27 cellular contexts compared by ENCODE assay signal in genomic region chr4:15525080-15525479, GRCh38. TPM values are rescaled to one million over a fixed set of nuclear protein-coding genes. Genes with fewer than 3 reads are reported as not detected.
DNase-seq lines count a peak whose midpoint lies in the region; ATAC-seq, FAIRE-seq and TF ChIP-seq lines count a peak whose summit lies in the region.
"Had no signal": no experiment of that assay in that cellular context is flagged by ENCODE, and none has a peak within 500 bp of the region (broad histone marks: within the 10 kb centered on the region; RNA-seq: fewer than 3 reads in every experiment).

No MANE protein-coding gene starts in this region.

- H3K36me3 Mint-ChIP-seq in nephron progenitor cell (ENCODE audit: low read depth) = peaks cover 59% of the 10 kb centered on the region
- H3K36me3 Mint-ChIP-seq: memory B cell had no signal

- H3K27me3 ChIP-seq in mammary epithelial cell (ENCODE audit: insufficient read depth, low read length) (no peaks in the 10 kb centered on the region), lower lobe of right lung (ENCODE audit: low read depth) (no peaks in the 10 kb centered on the region), thyroid gland (no peaks in the 10 kb centered on the region)
- H3K27me3 ChIP-seq: sigmoid colon, testis had no signal

- no peaks in the 10 kb centered on the region for H4K20me1 ChIP-seq in mammary epithelial cell (ENCODE audit: insufficient read depth, low read length)

- dilution Hi-C loops in mammary epithelial cell (cut with HindIII; ENCODE audit: low sequenced_read_pairs) = no loop called here

- peak overlapping the region; percentile 89 for H3K27ac ChIP-seq in mammary epithelial cell (ENCODE audit: insufficient read depth, low read depth, low read length)
- no peak overlapping the region for H3K27ac ChIP-seq in lower lobe of right lung
- H3K27ac ChIP-seq in thyroid gland = no peak overlapping the region
- H3K27ac ChIP-seq: sigmoid colon, testis had no signal

- no peak overlapping the region for H3K9ac ChIP-seq in mammary epithelial cell (ENCODE audit: insufficient read depth, low read length)

- H3K36me3 ChIP-seq in mammary epithelial cell (ENCODE audit: insufficient read depth, low read length) = no peaks in the 10 kb centered on the region
- peaks cover 17% of the 10 kb centered on the region for H3K36me3 ChIP-seq in lower lobe of right lung
- H3K36me3 ChIP-seq in thyroid gland = no peaks in the 10 kb centered on the region

- H3K79me2 ChIP-seq in mammary epithelial cell (ENCODE audit: insufficient read depth, low read length) = no peaks in the 10 kb centered on the region

- H3K4me1 ChIP-seq in mammary epithelial cell (ENCODE audit: insufficient read depth, low read length) (peaks cover 13% of the 10 kb centered on the region), lower lobe of right lung (no peaks in the 10 kb centered on the region), thyroid gland (no peaks in the 10 kb centered on the region)
- H3K4me1 ChIP-seq: sigmoid colon, testis had no signal

- DNase-seq in SIG-M5 treated with dmso at 0.1 percent for 504 hours (lab: John Stamatoyannopoulos, UW; ENCODE audit: unreplicated experiment) (peak; percentile 31), SIG-M5 (lab: John Stamatoyannopoulos, UW) (no peak), mammary epithelial cell (peak; percentile 89), lower lobe of right lung (no peak), urothelium cell line (ENCODE audit: low spot score) (peak; percentile 12), thyroid gland (no peak), nephron progenitor cell (no peak)
- DNase-seq: activated CD4-positive, alpha-beta T cell treated with anti-CD3 and anti-CD28 coated beads for 36 hours; activated gamma-delta T cell treated with Interleukin-2 at 50 U/mL for 16 hours; CD4-positive, CD25-positive, alpha-beta regulatory T cell; cerebellar nuclear complex; DMS 273 treated with DMSO at 0.1 percent for 48 hours; Kasumi-1; kidney; NCI-H1092; NCI-H187 treated with DMSO at 0.1 percent for 48 hours; NCI-H226; NCI-H774; sigmoid colon; stimulated activated CD4-positive, alpha-beta T cell treated with anti-CD3 and anti-CD28 coated beads, Interleukin-15, amount 100 ng/mL, for 24 hours; stimulated activated naive CD4-positive, alpha-beta T cell treated with Interleukin-2 at 50 U/mL for 16 hours; testis had no signal

- intact Hi-C loops in mammary epithelial cell (cut with micrococcal nuclease) (loop anchor here (1.0 kb wide), 1 partner anchor 130 kb away; the partner anchor contains the start of gene FBXL5), lower lobe of right lung (cut with DNase I) (no loop called here), thyroid gland (cut with DNase I) (no loop called here)

- no peak overlapping the region for H3K4me3 Mint-ChIP-seq in nephron progenitor cell
- H3K4me3 Mint-ChIP-seq: activated CD4-positive, alpha-beta T cell treated with anti-CD3 and anti-CD28 coated beads for 36 hours; CD4-positive, CD25-positive, alpha-beta regulatory T cell; memory B cell had no signal

- H3K9me3 ChIP-seq in mammary epithelial cell (replicated peaks; ENCODE audit: insufficient read depth, low read length) (no peaks in the 10 kb centered on the region), lower lobe of right lung (no peaks in the 10 kb centered on the region), thyroid gland (no peaks in the 10 kb centered on the region)
- H3K9me3 ChIP-seq: sigmoid colon, testis had no signal

- H2AFZ ChIP-seq in mammary epithelial cell (ENCODE audit: low read depth, low read length) = peak overlapping the region; percentile 66

- H3K9me3 Mint-ChIP-seq in nephron progenitor cell = no peaks in the 10 kb centered on the region
- H3K9me3 Mint-ChIP-seq: CD4-positive, CD25-positive, alpha-beta regulatory T cell; memory B cell had no signal

- peak; percentile 74 to 82 for ATAC-seq in lower lobe of right lung
- no peak for ATAC-seq in HG02884 (IDR thresholded peaks at IDR 0.05; ENCODE audit: unreplicated experiment)
- ATAC-seq: activated CD4-positive, alpha-beta T cell treated with anti-CD3 and anti-CD28 coated beads for 36 hours had no signal

- peak overlapping the region; percentile 49 for H3K4me2 ChIP-seq in mammary epithelial cell (ENCODE audit: insufficient read depth, low read depth, low read length)

- FAIRE-seq in urothelium cell line (lab: Jason Lieb, UNC) = no peak
- FAIRE-seq: A204.1, GM12891, kidney had no signal

- no TSS peak for BruUV-seq in mammary epithelial cell (replicated peaks; lab: Mats Ljungman, UMichigan)

- no peak for TF ChIP-seq CTCF in mammary epithelial cell (conservative IDR thresholded peaks at IDR 0.05 in 1 of 2, IDR thresholded peaks at IDR 0.05 in 1 of 2; ENCODE audit: extremely low read depth in 1 of 2, insufficient read depth in 1 of 2, low read depth in 1 of 2, low read length in 2 of 2)
- no peak for TF ChIP-seq CTCF in lower lobe of right lung (IDR thresholded peaks at IDR 0.05)
- TF ChIP-seq CTCF in thyroid gland (IDR thresholded peaks at IDR 0.05) = no peak
- TF ChIP-seq CTCF in nephron progenitor cell (IDR thresholded peaks at IDR 0.05) = no peak

- H3K27me3 Mint-ChIP-seq in nephron progenitor cell (ENCODE audit: low read depth, poor library complexity) = peaks cover 3% of the 10 kb centered on the region
- H3K27me3 Mint-ChIP-seq: activated CD4-positive, alpha-beta T cell treated with anti-CD3 and anti-CD28 coated beads for 36 hours; CD4-positive, CD25-positive, alpha-beta regulatory T cell; memory B cell had no signal

- no peak overlapping the region for H3K27ac Mint-ChIP-seq in nephron progenitor cell
- H3K27ac Mint-ChIP-seq: activated CD4-positive, alpha-beta T cell treated with anti-CD3 and anti-CD28 coated beads for 36 hours; CD4-positive, CD25-positive, alpha-beta regulatory T cell; memory B cell had no signal

- H3K4me1 Mint-ChIP-seq in nephron progenitor cell = no peaks in the 10 kb centered on the region
- H3K4me1 Mint-ChIP-seq: activated CD4-positive, alpha-beta T cell treated with anti-CD3 and anti-CD28 coated beads for 36 hours; CD4-positive, CD25-positive, alpha-beta regulatory T cell; memory B cell had no signal

- in situ Hi-C loops in mammary epithelial cell (cut with MboI; ENCODE audit: low sequenced_read_pairs in 2 of 2) = no loop called here

- H3K4me3 ChIP-seq in mammary epithelial cell (replicated peaks in 1 of 3; ENCODE audit: insufficient read depth in 1 of 3, low read depth in 2 of 3, low read length in 3 of 3) (no peak overlapping the region), lower lobe of right lung (no peak overlapping the region), thyroid gland (replicated peaks in 1 of 3) (no peak overlapping the region)
- H3K4me3 ChIP-seq: sigmoid colon, testis had no signal

- CTCF ChIA-PET in mammary epithelial cell (lab: Charles Lee; ENCODE audit: low non-redundant PET) = no interaction called here

- 0% methylated on average over 2 of the region's 2 CpGs for WGBS in mammary epithelial cell (ENCODE audit: low coverage, missing lambda C conversion rate)
- 94% methylated on average over 2 of the region's 2 CpGs for WGBS in thyroid gland, 2 donors

- no peak for TF ChIP-seq POLR2A in thyroid gland (IDR thresholded peaks at IDR 0.05)

RNA-seq across cellular contexts. Expression of gene CC2D2A, which starts 55.4 kb away (rescaled TPM):
- 10 to 100 TPM; 11.3 to 11.7 TPM for total RNA-seq in mammary epithelial cell
- 12.4 TPM for polyA plus RNA-seq in mammary epithelial cell
- polyA minus RNA-seq in mammary epithelial cell = 7.8 TPM
- 21.2 TPM for total RNA-seq in lower lobe of right lung
- total RNA-seq in thyroid gland = 10 to 100 TPM; 13.6 to 25.1 (median 18.7) TPM
- total RNA-seq: activated CD4-positive, alpha-beta T cell treated with anti-CD3 and anti-CD28 coated beads for 36 hours; CD4-positive, CD25-positive, alpha-beta regulatory T cell; T-helper 2 cell treated with Interferon-gamma antibody and Interleukin-4, amounts not matched to agents 100 ng/mL and 5 ng/mL, for 36 hours had no signal

Comparison
In these comparisons a context has a peak if more than half of its experiments do, and no peak if none do; other contexts are left out.
1. DNase-seq: peak in SIG-M5 treated with dmso at 0.1 percent for 504 hours (single experiment), mammary epithelial cell (single experiment) and urothelium cell line (single experiment); none in SIG-M5 (single experiment), lower lobe of right lung (single experiment), thyroid gland (0 of 2) and nephron progenitor cell (single experiment).